ENCODE assay signal across 1 cellular context in the genomic region with DNA sequence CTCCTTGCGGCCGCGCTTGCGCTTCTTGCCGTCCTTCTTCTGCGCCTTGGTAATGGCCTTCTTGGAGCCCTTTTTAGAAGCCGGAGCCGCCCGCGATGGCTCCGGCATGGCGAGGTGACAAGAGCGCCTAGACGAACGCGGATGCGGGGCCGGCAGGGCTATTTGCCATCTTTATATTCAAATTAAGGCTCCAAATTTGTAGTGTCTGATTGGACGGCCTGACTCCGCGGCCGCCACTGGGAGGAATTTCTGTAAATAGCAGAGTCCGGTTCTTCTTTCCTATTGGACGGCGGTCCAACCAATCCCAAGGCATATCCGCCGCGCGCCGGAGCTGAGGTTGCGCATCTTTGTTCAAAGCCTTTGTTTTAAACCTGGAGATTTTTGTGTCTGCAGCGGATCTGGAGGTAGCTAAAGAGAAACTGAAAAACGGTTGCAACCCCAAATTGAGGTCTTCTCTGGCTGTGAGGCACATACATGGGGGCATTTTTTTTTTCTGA.
TF ChIP-seq lines count a peak whose summit lies in the region.

No MANE protein-coding gene starts in this region.

TF ChIP-seq in GM12878, 131 proteins besides CTCF, POLR2A, EP300 and RAD21:
- TF ChIP-seq USF2 (IDR thresholded peaks at IDR 0.05; ENCODE audit: borderline replicate concordance, low read depth, low read length) (no peak), SREBF2 (IDR thresholded peaks at IDR 0.05; ENCODE audit: low read length) (no peak), SIN3A (IDR thresholded peaks at IDR 0.05; ENCODE audit: low read depth, low read length) (0 out of 2 replicates have a peak, but pooled peaks have one; percentile 79), ZNF217 (IDR thresholded peaks at IDR 0.05) (no peak), NKRF (conservative IDR thresholded peaks at IDR 0.05) (peak; percentile 84), SPI1 (IDR thresholded peaks at IDR 0.05; ENCODE audit: borderline replicate concordance, insufficient read depth, low read depth, low read length) (no peak), NBN (IDR thresholded peaks at IDR 0.05) (no peak), YY1 (IDR thresholded peaks at IDR 0.05; ENCODE audit: low read depth, low read length) (peak; percentile 40; the same call in 1 of the 2 replicates), RAD51 (IDR thresholded peaks at IDR 0.05) (no peak), BHLHE40 (IDR thresholded peaks at IDR 0.05; ENCODE audit: borderline replicate concordance in 1 of 2, low read depth in 2 of 2, low read length in 1 of 2) (no peak), SMAD5 (IDR thresholded peaks at IDR 0.05; ENCODE audit: low read depth) (0 out of 2 replicates have a peak, but pooled peaks have one; percentile 61), RFX5 (IDR thresholded peaks at IDR 0.05; ENCODE audit: low read depth, low read length) (peak; percentile 31; the same call in 1 of the 2 replicates), MEF2A (IDR thresholded peaks at IDR 0.05; ENCODE audit: insufficient read depth, low read depth, low read length) (no peak), KAT2A (conservative IDR thresholded peaks at IDR 0.05; ENCODE audit: control insufficient read depth, low read depth, low read length) (no peak), SP1 (IDR thresholded peaks at IDR 0.05; ENCODE audit: low read depth, low read length) (peak; percentile 51), POU2F2 (IDR thresholded peaks at IDR 0.05; ENCODE audit: borderline replicate concordance, low read depth, low read length) (peak; percentile 26; the same call in 1 of the 3 replicates), TCF7 (IDR thresholded peaks at IDR 0.05; ENCODE audit: borderline replicate concordance) (no peak), E2F4 (IDR thresholded peaks at IDR 0.05; ENCODE audit: low read depth, low read length) (peak; percentile 84), HDAC2 (IDR thresholded peaks at IDR 0.05) (peak; percentile 68; the same call in 1 of the 2 replicates)
- TF ChIP-seq, protein P1, sequence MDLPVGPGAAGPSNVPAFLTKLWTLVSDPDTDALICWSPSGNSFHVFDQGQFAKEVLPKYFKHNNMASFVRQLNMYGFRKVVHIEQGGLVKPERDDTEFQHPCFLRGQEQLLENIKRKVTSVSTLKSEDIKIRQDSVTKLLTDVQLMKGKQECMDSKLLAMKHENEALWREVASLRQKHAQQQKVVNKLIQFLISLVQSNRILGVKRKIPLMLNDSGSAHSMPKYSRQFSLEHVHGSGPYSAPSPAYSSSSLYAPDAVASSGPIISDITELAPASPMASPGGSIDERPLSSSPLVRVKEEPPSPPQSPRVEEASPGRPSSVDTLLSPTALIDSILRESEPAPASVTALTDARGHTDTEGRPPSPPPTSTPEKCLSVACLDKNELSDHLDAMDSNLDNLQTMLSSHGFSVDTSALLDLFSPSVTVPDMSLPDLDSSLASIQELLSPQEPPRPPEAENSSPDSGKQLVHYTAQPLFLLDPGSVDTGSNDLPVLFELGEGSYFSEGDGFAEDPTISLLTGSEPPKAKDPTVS (IDR thresholded peaks at IDR 0.05; ENCODE audit: low read depth, low read length): no peak
